ENCODE assay signal across 8 cellular contexts in the genomic region with DNA sequence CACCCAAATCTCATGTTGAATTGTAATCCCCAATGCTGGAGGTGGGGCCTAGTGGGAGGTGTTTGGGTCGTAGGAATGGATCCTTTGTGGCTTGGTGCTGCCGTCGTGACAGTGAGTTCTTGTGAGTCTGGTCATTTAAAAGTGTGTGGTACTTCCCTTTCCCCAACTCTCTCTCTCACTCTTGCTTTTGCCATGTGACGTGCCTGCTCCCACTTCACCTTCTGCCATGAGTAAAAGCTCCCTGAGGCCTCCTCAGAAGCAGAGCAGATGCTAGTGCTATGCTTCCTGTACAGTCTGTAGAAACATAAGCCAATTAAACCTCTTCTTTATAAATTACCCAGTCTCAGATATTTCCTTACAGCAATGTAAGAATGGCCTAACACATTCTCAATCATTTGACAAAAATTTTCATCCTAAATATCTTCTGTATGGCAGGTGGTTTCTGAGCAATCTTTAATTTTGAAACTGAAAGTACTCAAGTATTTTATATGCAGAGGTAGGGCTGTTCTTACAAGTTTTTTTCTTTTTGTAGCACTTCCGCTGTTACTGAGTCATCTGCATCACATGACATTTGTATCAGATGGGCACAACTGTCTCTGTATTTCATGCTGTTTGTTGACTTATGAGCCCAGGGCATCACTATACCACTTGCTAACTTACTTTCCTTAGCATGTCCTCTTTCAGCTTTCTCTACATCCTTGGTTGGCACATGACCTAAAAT. TPM values are rescaled to one million over a fixed set of nuclear protein-coding genes. Genes with fewer than 3 reads are reported as not detected.
A peak's percentile ranks its signal among the peaks of the same experiment; 100 is the strongest.
DNase-seq lines count a peak whose midpoint lies in the region; ATAC-seq, FAIRE-seq and TF ChIP-seq lines count a peak whose summit lies in the region.

No MANE protein-coding gene starts in this region.

- no peaks in the 10 kb centered on the region for H3K9me2 ChIP-seq in PC-9 (ENCODE audit: insufficient read depth)

- CTCF ChIA-PET in naive thymus-derived CD4-positive, alpha-beta T cell (lab: Charles Lee): interaction anchor here (1.0 to 2.8 kb wide), 6 partner anchors 9 to 34 kb away, joined by 3 to 21 read pairs (median 5); a partner anchor contains a TSS
- CTCF ChIA-PET in PC-9 (lab: Charles Lee) (interaction anchor here (0.7 kb wide), 1 partner anchor 283 kb away, joined by 6 read pairs; no protein-coding TSS in a partner anchor), HEK293T (lab: Yijun Ruan, JAX) (no interaction called here)

- H3K36me3 Mint-ChIP-seq in naive thymus-derived CD4-positive, alpha-beta T cell: peaks cover 3 to 75% (median 4%) of the 10 kb centered on the region in 5 donors

- H3F3A ChIP-seq in PC-9 (ENCODE audit: insufficient read depth, low read depth): no peaks in the 10 kb centered on the region

- POLR2A ChIA-PET in naive thymus-derived CD4-positive, alpha-beta T cell (lab: Charles Lee): interaction anchor here (0.7 to 4.2 kb wide), 9 partner anchors 8 to 560 kb away, joined by 3 to 46 read pairs (median 4); a partner anchor contains a TSS
- POLR2A ChIA-PET in PC-9 (lab: Charles Lee; ENCODE audit: unreplicated experiment): no interaction called here
- POLR2A ChIA-PET in HEK293T (lab: Yijun Ruan, JAX): no interaction called here

- H3K27me3 Mint-ChIP-seq in naive thymus-derived CD4-positive, alpha-beta T cell: no peaks in the 10 kb centered on the region

- TF ChIP-seq CTCF in bronchial epithelial cell (IDR thresholded peaks at IDR 0.05; ENCODE audit: insufficient read depth, low read length, severe bottlenecking) (no peak), PC-9 (conservative IDR thresholded peaks at IDR 0.05) (no peak)

- no peak overlapping the region for H3K4me2 ChIP-seq in PC-9

- no peak for TF ChIP-seq POLR2A in GM12891 (IDR thresholded peaks at IDR 0.05; ENCODE audit: low read depth, low read length)

- no TSS peak for BruUV-seq in PC-9 (replicated peaks; lab: Mats Ljungman, UMichigan)

- H3K27ac Mint-ChIP-seq in naive thymus-derived CD4-positive, alpha-beta T cell: peak overlapping the region; percentile 95 to 99 (median 97)

- H3K4me3 ChIP-seq in bronchial epithelial cell (ENCODE audit: low read depth, low read length): no peak overlapping the region
- H3K4me3 ChIP-seq in naive thymus-derived CD4-positive, alpha-beta T cell (ENCODE audit: low read length): no peak overlapping the region
- no peak overlapping the region for H3K4me3 ChIP-seq in PC-9

- in situ Hi-C loops in SK-MEL-5 (cut with HindIII; ENCODE audit: low pct_unique_long_range_greater_than_20kb, low sequenced_read_pairs): no loop called here

- FAIRE-seq in GM12891 (lab: Jason Lieb, UNC): peak; percentile 72
- no peak for FAIRE-seq in bronchial epithelial cell (lab: Jason Lieb, UNC)

- H3K27ac ChIP-seq in naive thymus-derived CD4-positive, alpha-beta T cell (ENCODE audit: low read depth, low read length): peak overlapping the region; percentile 68
- no peak overlapping the region for H3K27ac ChIP-seq in PC-9

- intact Hi-C loops in naive thymus-derived CD4-positive, alpha-beta T cell (cut with micrococcal nuclease): loop anchor here (1.0 to 5.0 kb wide), 10 partner anchors 9 to 563 kb away; a partner anchor contains a TSS
- intact Hi-C loops in PC-9 (cut with micrococcal nuclease; ENCODE audit: unreplicated experiment): no loop called here

- H3K36me3 ChIP-seq in bronchial epithelial cell (ENCODE audit: control insufficient read depth, insufficient read depth, low read length): no peaks in the 10 kb centered on the region
- H3K36me3 ChIP-seq in naive thymus-derived CD4-positive, alpha-beta T cell (ENCODE audit: control insufficient read depth in 2 of 3, insufficient read depth in 3 of 3, low read length in 3 of 3): no peaks in the 10 kb centered on the region
- H3K36me3 ChIP-seq in PC-9 (ENCODE audit: low read depth): peaks cover 40% of the 10 kb centered on the region

- H3K4me1 Mint-ChIP-seq in naive thymus-derived CD4-positive, alpha-beta T cell: peaks cover 12 to 49% (median 25%) of the 10 kb centered on the region in 7 donors

- peaks cover 19 to 22% of the 10 kb centered on the region in 2 donors for H3K4me1 ChIP-seq in naive thymus-derived CD4-positive, alpha-beta T cell (ENCODE audit: control insufficient read depth in 2 of 2, insufficient read depth in 2 of 2, low read length in 2 of 2)
- peaks cover 6% of the 10 kb centered on the region for H3K4me1 ChIP-seq in PC-9 (replicated peaks; ENCODE audit: insufficient read depth)

- DNase-seq in GM12891 (ENCODE audit: insufficient read length, low spot score): no peak
- DNase-seq in SK-MEL-5 (ENCODE audit: low read depth, low spot score): peak; percentile 23
- DNase-seq in bronchial epithelial cell (ENCODE audit: low read depth): peak; percentile 83
- DNase-seq in naive thymus-derived CD4-positive, alpha-beta T cell: peak in 7 of 9 donors; percentile 61 to 86 (median 81)
- DNase-seq in PC-9: no peak
- no peak for DNase-seq in NCI-H524 (lab: John Stamatoyannopoulos, UW)
- no peak for DNase-seq in HEK293T (ENCODE audit: extremely low spot score)

- no peaks in the 10 kb centered on the region for H4K20me1 ChIP-seq in PC-9 (ENCODE audit: insufficient read depth)

- peak overlapping the region; percentile 43 to 86 (median 74) for H3K4me3 Mint-ChIP-seq in naive thymus-derived CD4-positive, alpha-beta T cell

- no peak overlapping the region for H2AFZ ChIP-seq in PC-9

- H3K9me3 Mint-ChIP-seq in naive thymus-derived CD4-positive, alpha-beta T cell: peaks cover 2 to 22% (median 8%) of the 10 kb centered on the region in 11 donors

- H3K27me3 ChIP-seq in bronchial epithelial cell (ENCODE audit: control insufficient read depth, insufficient read depth, low read length) (no peaks in the 10 kb centered on the region), PC-9 (ENCODE audit: insufficient read depth, low read depth) (no peaks in the 10 kb centered on the region)
- H3K27me3 ChIP-seq in naive thymus-derived CD4-positive, alpha-beta T cell (ENCODE audit: control insufficient read depth in 2 of 2, insufficient read depth in 2 of 2, low read length in 2 of 2): no peaks in the 10 kb centered on the region

- peaks cover 21% of the 10 kb centered on the region for H3K79me2 ChIP-seq in PC-9 (ENCODE audit: low read depth)

- no peaks in the 10 kb centered on the region for H3K9me3 ChIP-seq in naive thymus-derived CD4-positive, alpha-beta T cell (ENCODE audit: control insufficient read depth in 2 of 3, low read length in 3 of 3)
- peaks cover 13% of the 10 kb centered on the region for H3K9me3 ChIP-seq in PC-9 (ENCODE audit: insufficient read depth, low read depth)

- ATAC-seq in HG02759 (IDR thresholded peaks at IDR 0.05; ENCODE audit: unreplicated experiment): peak; percentile 87
- ATAC-seq in naive thymus-derived CD4-positive, alpha-beta T cell: peak; percentile 99

TF ChIP-seq in GM12891, 5 proteins besides CTCF, POLR2A, EP300 and RAD21:
- TF ChIP-seq POU2F2 (IDR thresholded peaks at IDR 0.05; ENCODE audit: low read depth, low read length): no peak
- peak; percentile 61 for TF ChIP-seq SPI1 (IDR thresholded peaks at IDR 0.05; ENCODE audit: low read depth, low read length)
- no peak for TF ChIP-seq TAF1 (IDR thresholded peaks at IDR 0.05; ENCODE audit: low read depth, low read length)
- no peak for TF ChIP-seq PAX5 (IDR thresholded peaks at IDR 0.05; ENCODE audit: insufficient read depth, low read length, severe bottlenecking)
- TF ChIP-seq POLR2AphosphoS5 (IDR thresholded peaks at IDR 0.05; ENCODE audit: low read depth, low read length): no peak

TF ChIP-seq in HEK293T, 16 proteins besides CTCF, POLR2A, EP300 and RAD21:
- TF ChIP-seq L3MBTL2 (conservative IDR thresholded peaks at IDR 0.05) (no peak), NFRKB (IDR thresholded peaks at IDR 0.05) (no peak), LEF1 (IDR thresholded peaks at IDR 0.05; ENCODE audit: borderline replicate concordance) (no peak), FOXK2 (IDR thresholded peaks at IDR 0.05) (no peak), SUZ12 (IDR thresholded peaks at IDR 0.05) (no peak), BHLHE40 (IDR thresholded peaks at IDR 0.05; ENCODE audit: borderline replicate concordance) (no peak), CTBP1 (IDR thresholded peaks at IDR 0.05; ENCODE audit: borderline replicate concordance) (no peak), ZNF384 (IDR thresholded peaks at IDR 0.05) (no peak), HDGF (IDR thresholded peaks at IDR 0.05; ENCODE audit: borderline replicate concordance) (no peak), TARDBP (IDR thresholded peaks at IDR 0.05) (no peak), ARNT (IDR thresholded peaks at IDR 0.05) (no peak), FOXM1 (IDR thresholded peaks at IDR 0.05; ENCODE audit: borderline replicate concordance) (no peak), SP1 (IDR thresholded peaks at IDR 0.05) (no peak), FOXA1 (IDR thresholded peaks at IDR 0.05) (no peak), ELF4 (IDR thresholded peaks at IDR 0.05) (no peak)
- TF ChIP-seq, protein P1, sequence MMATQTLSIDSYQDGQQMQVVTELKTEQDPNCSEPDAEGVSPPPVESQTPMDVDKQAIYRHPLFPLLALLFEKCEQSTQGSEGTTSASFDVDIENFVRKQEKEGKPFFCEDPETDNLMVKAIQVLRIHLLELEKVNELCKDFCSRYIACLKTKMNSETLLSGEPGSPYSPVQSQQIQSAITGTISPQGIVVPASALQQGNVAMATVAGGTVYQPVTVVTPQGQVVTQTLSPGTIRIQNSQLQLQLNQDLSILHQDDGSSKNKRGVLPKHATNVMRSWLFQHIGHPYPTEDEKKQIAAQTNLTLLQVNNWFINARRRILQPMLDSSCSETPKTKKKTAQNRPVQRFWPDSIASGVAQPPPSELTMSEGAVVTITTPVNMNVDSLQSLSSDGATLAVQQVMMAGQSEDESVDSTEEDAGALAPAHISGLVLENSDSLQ (IDR thresholded peaks at IDR 0.05): no peak

RNA-seq across cellular contexts. Expression of a gene that starts 8.8 kb away (rescaled TPM):
- polyA plus RNA-seq in GM12891 (2012; ENCODE audit: low read depth, missing spikeins): 18.9 TPM
- total RNA-seq in SK-MEL-5 (2014; rRNA removed; shearing (Covaris generic)): 33.8 and 35.6 TPM in 2 replicates
- polyA plus RNA-seq in SK-MEL-5 (2015; cell fraction: cytosol; rRNA removed): 26.0 and 32.5 TPM in 2 replicates
- 0.87 and 9.3 TPM in 2 replicates for polyA plus RNA-seq in SK-MEL-5 (2015; cell fraction: nucleus; rRNA removed)
- 23.4 and 52.1 TPM in 2 replicates for total RNA-seq in bronchial epithelial cell
- 10 to 100 TPM in 1 of 5 experiments, 1 to 10 TPM in 2, under 1 TPM in 1, not detected in 1; 0.81 to 14.0 (median 2.8) TPM for total RNA-seq in naive thymus-derived CD4-positive, alpha-beta T cell
- 1 to 10 TPM; 3.0 to 4.0 TPM for polyA plus RNA-seq in naive thymus-derived CD4-positive, alpha-beta T cell
- total RNA-seq in PC-9 (2021): 73.9 and 81.3 TPM in 2 replicates

Comparison
In these comparisons a context has a peak if more than half of its experiments do, and no peak if none do; other contexts are left out.
1. DNase-seq: peak in SK-MEL-5 (single experiment), bronchial epithelial cell (single experiment) and naive thymus-derived CD4-positive, alpha-beta T cell (7 of 9); none in GM12891 (single experiment), PC-9 (0 of 2), NCI-H524 (0 of 2) and HEK293T (single experiment).